In the genomic region with DNA sequence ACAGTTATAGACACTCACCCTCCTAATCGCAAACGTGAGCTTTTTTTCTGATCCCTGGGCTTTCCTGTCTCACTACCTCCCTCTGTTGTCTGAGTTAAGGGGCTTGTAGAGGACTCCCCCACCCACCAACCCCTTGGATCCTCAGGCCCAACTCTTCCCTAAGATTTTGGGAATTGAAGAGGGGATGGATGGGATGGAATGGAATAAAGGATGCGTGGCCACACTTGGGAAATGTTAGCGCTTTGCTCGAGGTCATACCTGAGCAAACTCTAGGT, we compare ENCODE assay signal across 10 cellular contexts. TPM values are rescaled to one million over a fixed set of nuclear protein-coding genes. Genes with fewer than 3 reads are reported as not detected.
DNase-seq lines count a peak whose midpoint lies in the region; ATAC-seq and TF ChIP-seq lines count a peak whose summit lies in the region.
"Had no signal": no experiment of that assay in that cellular context is flagged by ENCODE, and none has a peak within 500 bp of the region (broad histone marks: within the 10 kb centered on the region; RNA-seq: fewer than 3 reads in every experiment).

No MANE protein-coding gene starts in this region.

- H2BK5ac ChIP-seq in neuronal stem cell (ENCODE audit: low read length): no peak overlapping the region

- no peak overlapping the region for H3K18ac ChIP-seq in neuronal stem cell (ENCODE audit: low read length)

- no peak overlapping the region for H4K8ac ChIP-seq in neuronal stem cell (ENCODE audit: low read depth, low read length)

- TF ChIP-seq CTCF in brain microvascular endothelial cell (IDR thresholded peaks at IDR 0.05; ENCODE audit: low read depth, low read length, missing control alignments) (peak; percentile 37), left lung (IDR thresholded peaks at IDR 0.05) (no peak)

- in situ Hi-C loops in brain microvascular endothelial cell (cut with HindIII; ENCODE audit: low pct_ligation_motif_present, low sequenced_read_pairs): no loop called here

- no peak overlapping the region for H2BK15ac ChIP-seq in neuronal stem cell (ENCODE audit: low read length)

- no peak overlapping the region for H3K4me3 ChIP-seq in brain microvascular endothelial cell (ENCODE audit: low read depth, low read length)
- peak overlapping the region; percentile 69 to 93 for H3K4me3 ChIP-seq in neuronal stem cell (ENCODE audit: low read length in 2 of 2)
- H3K4me3 ChIP-seq in left lung: no peak overlapping the region

- intact Hi-C loops in left lung (cut with DNase I): no loop called here

- no peak overlapping the region for H3K4ac ChIP-seq in neuronal stem cell (ENCODE audit: low read length)

- H3K79me1 ChIP-seq in neuronal stem cell (ENCODE audit: low read depth, low read length): no peaks in the 10 kb centered on the region

- H3K4me1 ChIP-seq in neuronal stem cell (ENCODE audit: control insufficient read depth in 2 of 2, insufficient read depth in 1 of 2, low read depth in 1 of 2, low read length in 2 of 2): peaks cover 0 to 4% of the 10 kb centered on the region in 2 donors
- no peaks in the 10 kb centered on the region for H3K4me1 ChIP-seq in left lung

- peak; percentile 46 for DNase-seq in DMS 273 (lab: John Stamatoyannopoulos, UW; ENCODE audit: unreplicated experiment)
- no peak for DNase-seq in DMS 273 treated with DMSO at 0.1 percent for 48 hours (lab: John Stamatoyannopoulos, UW)
- DNase-seq in NCI-H128 (lab: John Stamatoyannopoulos, UW; ENCODE audit: unreplicated experiment): peak; percentile 9
- no peak for DNase-seq in brain microvascular endothelial cell
- DNase-seq in neuronal stem cell (ENCODE audit: low spot score): peak; percentile 14
- no peak for DNase-seq in HuH-7.5 (ENCODE audit: low spot score)
- DNase-seq in left lung: no peak
- no peak for DNase-seq in SW480 (ENCODE audit: low spot score)
- DNase-seq: effector CD8-positive, alpha-beta T cell had no signal

- no peak overlapping the region for H3K23ac ChIP-seq in neuronal stem cell (ENCODE audit: low read depth, low read length, poor library complexity)

- H3K9me3 ChIP-seq in neuronal stem cell (replicated peaks in 1 of 2; ENCODE audit: control insufficient read depth in 2 of 2, insufficient read depth in 1 of 2, low read depth in 1 of 2, low read length in 2 of 2) (no peaks in the 10 kb centered on the region), left lung (no peaks in the 10 kb centered on the region)

- no peak overlapping the region for H2AK5ac ChIP-seq in neuronal stem cell (ENCODE audit: low read depth, low read length)

- no peaks in the 10 kb centered on the region for H3K36me3 ChIP-seq in brain microvascular endothelial cell (replicated peaks)
- no peaks in the 10 kb centered on the region for H3K36me3 ChIP-seq in neuronal stem cell (replicated peaks in 1 of 2; ENCODE audit: control insufficient read depth in 2 of 2, insufficient read depth in 2 of 2, low read length in 2 of 2)
- H3K36me3 ChIP-seq in left lung: no peaks in the 10 kb centered on the region

- no peak overlapping the region for H3K14ac ChIP-seq in neuronal stem cell (ENCODE audit: low read length)

- H2BK120ac ChIP-seq in neuronal stem cell (ENCODE audit: low read depth, low read length): no peak overlapping the region

- H2BK12ac ChIP-seq in neuronal stem cell (ENCODE audit: low read length): no peak overlapping the region

- peak overlapping the region; percentile 94 for H2AFZ ChIP-seq in neuronal stem cell (ENCODE audit: low read length)

- H3K4me2 ChIP-seq in neuronal stem cell (ENCODE audit: insufficient read depth, low read length, poor library complexity, severe bottlenecking): peak overlapping the region; percentile 57

- no peak overlapping the region for H4K91ac ChIP-seq in neuronal stem cell (ENCODE audit: low read depth, low read length, poor library complexity)

- H3K9ac ChIP-seq in neuronal stem cell (ENCODE audit: low read depth, low read length, poor library complexity): no peak overlapping the region

- H3K27ac ChIP-seq in brain microvascular endothelial cell (no peak overlapping the region), neuronal stem cell (replicated peaks; ENCODE audit: low read length) (no peak overlapping the region), left lung (no peak overlapping the region)
- H3K27ac ChIP-seq: 22Rv1 had no signal

- H3K27me3 ChIP-seq in brain microvascular endothelial cell (replicated peaks): no peaks in the 10 kb centered on the region
- no peaks in the 10 kb centered on the region for H3K27me3 ChIP-seq in neuronal stem cell (ENCODE audit: control insufficient read depth in 3 of 3, insufficient read depth in 3 of 3, low read depth in 1 of 3, low read length in 3 of 3)
- H3K27me3 ChIP-seq in left lung: peaks cover 11 to 35% of the 10 kb centered on the region in 2 donors

- no CpG with 5 or more reads among the region's 5 CpGs for WGBS in neuronal stem cell (ENCODE audit: extremely low coverage in 2 of 2, insufficient read length in 2 of 2, insufficient replicate concordance in 1 of 2), 2 donors

- no peak for ATAC-seq in left lung

RNA-seq across cellular contexts. Expression of a gene that starts 1.5 kb away (rescaled TPM):
- 11.3 TPM for polyA plus RNA-seq in neuronal stem cell (2013, experiment 1 of 2)
- 10.8 TPM for polyA plus RNA-seq in neuronal stem cell (2013, experiment 2 of 2)
- total RNA-seq in left lung: 1 to 10 TPM; 3.8 to 5.3 TPM

Comparison
In these comparisons a context has a peak if more than half of its experiments do, and no peak if none do; other contexts are left out.
1. DNase-seq: peak in DMS 273 (single experiment), NCI-H128 (single experiment) and neuronal stem cell (single experiment); none in DMS 273 treated with DMSO at 0.1 percent for 48 hours (single experiment), brain microvascular endothelial cell (single experiment), HuH-7.5 (single experiment), left lung (0 of 2) and SW480 (single experiment).
2. H3K4me3 ChIP-seq: peak in neuronal stem cell (2 of 2); none in brain microvascular endothelial cell (single experiment) and left lung (0 of 2).